Comparison of ENCODE assay signal across 10 cellular contexts in genomic region chr1:235368428-235368827, GRCh38. TPM values are rescaled to one million over a fixed set of nuclear protein-coding genes. Genes with fewer than 3 reads are reported as not detected.
A peak's percentile ranks its signal among the peaks of the same experiment; 100 is the strongest.
DNase-seq lines count a peak whose midpoint lies in the region; ATAC-seq and TF ChIP-seq lines count a peak whose summit lies in the region.
"Had no signal": no experiment of that assay in that cellular context is flagged by ENCODE, and none has a peak within 500 bp of the region (broad histone marks: within the 10 kb centered on the region; RNA-seq: fewer than 3 reads in every experiment).

No MANE protein-coding gene starts in this region.

- TF ChIP-seq RAD21 in neural cell (conservative IDR thresholded peaks at IDR 0.05): no peak

- in situ Hi-C loops in G401 (cut with HindIII; ENCODE audit: low sequenced_read_pairs): no loop called here

- H2AFZ ChIP-seq in Loucy (ENCODE audit: low read length): no peak overlapping the region
- H2AFZ ChIP-seq in neural cell (ENCODE audit: low read depth, low read length): no peak overlapping the region

- peak overlapping the region; percentile 75 for H3K9ac ChIP-seq in Loucy (ENCODE audit: low read depth, low read length, poor library complexity, severe bottlenecking)
- H3K9ac ChIP-seq in neural cell (ENCODE audit: low read length): no peak overlapping the region

- H3K4me1 ChIP-seq in CD8-positive, alpha-beta memory T cell (ENCODE audit: insufficient read depth, low read length): peaks cover 7% of the 10 kb centered on the region
- peaks cover 16% of the 10 kb centered on the region for H3K4me1 ChIP-seq in Loucy (ENCODE audit: insufficient read depth, low read length, poor library complexity, severe bottlenecking)

- peak overlapping the region; percentile 93 to 99 (median 98) for H3K4me3 Mint-ChIP-seq in CD8-positive, alpha-beta memory T cell
- peak overlapping the region; percentile 95 for H3K4me3 Mint-ChIP-seq in chondrocyte (ENCODE audit: unreplicated experiment)

- H3K79me2 ChIP-seq in Loucy (ENCODE audit: insufficient read depth, low read length): peaks cover 25% of the 10 kb centered on the region
- peaks cover 9% of the 10 kb centered on the region for H3K79me2 ChIP-seq in neural cell (replicated peaks; ENCODE audit: insufficient read depth, low read length)

- H3K4me3 ChIP-seq in CD8-positive, alpha-beta memory T cell (ENCODE audit: low read length): no peak overlapping the region
- H3K4me3 ChIP-seq in Loucy (ENCODE audit: low read length, poor library complexity, severe bottlenecking): peak overlapping the region; percentile 86
- peak overlapping the region; percentile 82 for H3K4me3 ChIP-seq in neural cell (ENCODE audit: low read length)

- no peaks in the 10 kb centered on the region for H3K36me3 ChIP-seq in CD8-positive, alpha-beta memory T cell (ENCODE audit: insufficient read depth, low read length)
- H3K36me3 ChIP-seq in Loucy (ENCODE audit: insufficient read depth, low read length): no peaks in the 10 kb centered on the region
- H3K36me3 ChIP-seq in neural cell (ENCODE audit: insufficient read depth, low read length): no peaks in the 10 kb centered on the region

- H3K4me1 Mint-ChIP-seq in CD8-positive, alpha-beta memory T cell: peaks cover 29 to 47% (median 38%) of the 10 kb centered on the region in 3 donors
- H3K4me1 Mint-ChIP-seq in chondrocyte (ENCODE audit: low read depth): peaks cover 32% of the 10 kb centered on the region

- TF ChIP-seq EP300 in neural cell (conservative IDR thresholded peaks at IDR 0.05; ENCODE audit: poor library complexity, severe bottlenecking): no peak

- H3K9me2 ChIP-seq in Loucy (replicated peaks; ENCODE audit: low read depth, low read length): no peaks in the 10 kb centered on the region
- no peaks in the 10 kb centered on the region for H3K9me2 ChIP-seq in neural cell (ENCODE audit: insufficient read depth, low read length)

- CTCF ChIA-PET in CD8-positive, alpha-beta memory T cell (lab: Charles Lee): interaction anchor here (0.6 kb wide), 1 partner anchor 37 kb away, joined by 3 read pairs; no protein-coding TSS in a partner anchor

- H3K9me3 Mint-ChIP-seq in CD8-positive, alpha-beta memory T cell: no peaks in the 10 kb centered on the region
- no peaks in the 10 kb centered on the region for H3K9me3 Mint-ChIP-seq in chondrocyte (ENCODE audit: low read depth)

- H3K4me2 ChIP-seq in Loucy (ENCODE audit: low read depth, low read length, poor library complexity, severe bottlenecking) (peak overlapping the region; percentile 75), neural cell (ENCODE audit: low read length) (peak overlapping the region; percentile 31)

- DNase-seq in CD8-positive, alpha-beta memory T cell: no peak
- DNase-seq in chondrocyte (ENCODE audit: low spot score) (no peak), G401 (ENCODE audit: low spot score) (no peak), NCI-H187 (lab: John Stamatoyannopoulos, UW) (no peak), NCI-H187 treated with DMSO at 0.1 percent for 48 hours (lab: John Stamatoyannopoulos, UW) (no peak)
- DNase-seq: NCI-H226, retina had no signal

- peaks cover 0 to 13% (median 2%) of the 10 kb centered on the region in 3 donors for H3K36me3 Mint-ChIP-seq in CD8-positive, alpha-beta memory T cell
- H3K36me3 Mint-ChIP-seq in chondrocyte (ENCODE audit: low read depth): no peaks in the 10 kb centered on the region

- H3K27ac Mint-ChIP-seq in CD8-positive, alpha-beta memory T cell: peak overlapping the region in 7 of 8 donors; percentile 56 to 95 (median 88)
- peak overlapping the region; percentile 97 for H3K27ac Mint-ChIP-seq in chondrocyte (ENCODE audit: unreplicated experiment)

- no peaks in the 10 kb centered on the region for H4K20me1 ChIP-seq in Loucy (ENCODE audit: insufficient read depth, low read length, poor library complexity, severe bottlenecking)
- no peaks in the 10 kb centered on the region for H4K20me1 ChIP-seq in neural cell (ENCODE audit: insufficient read depth)

- no peaks in the 10 kb centered on the region for H3K27me3 Mint-ChIP-seq in CD8-positive, alpha-beta memory T cell
- H3K27me3 Mint-ChIP-seq in chondrocyte (ENCODE audit: low read depth): no peaks in the 10 kb centered on the region

- H3F3A ChIP-seq in Loucy (ENCODE audit: low read depth) (no peaks in the 10 kb centered on the region), neural cell (ENCODE audit: insufficient read depth, low read length, poor library complexity, severe bottlenecking) (no peaks in the 10 kb centered on the region)

- ATAC-seq in GM18498 (IDR thresholded peaks at IDR 0.05; ENCODE audit: unreplicated experiment): no peak

- H3K27ac ChIP-seq in CD8-positive, alpha-beta memory T cell (ENCODE audit: low read depth, low read length): no peak overlapping the region
- no peak overlapping the region for H3K27ac ChIP-seq in neural cell (ENCODE audit: low read length)

- H3K27me3 ChIP-seq in CD8-positive, alpha-beta memory T cell (ENCODE audit: insufficient read depth, low read length, poor library complexity, severe bottlenecking): no peaks in the 10 kb centered on the region
- H3K27me3 ChIP-seq in Loucy (ENCODE audit: insufficient read depth, low read length, poor library complexity, severe bottlenecking) (no peaks in the 10 kb centered on the region), neural cell (ENCODE audit: insufficient read depth, low read depth, low read length) (no peaks in the 10 kb centered on the region)

- POLR2A ChIA-PET in CD8-positive, alpha-beta memory T cell (lab: Charles Lee): no interaction called here

- no peaks in the 10 kb centered on the region for H3K9me3 ChIP-seq in CD8-positive, alpha-beta memory T cell (ENCODE audit: low read length)
- H3K9me3 ChIP-seq in Loucy (ENCODE audit: insufficient read depth, low read depth, low read length) (no peaks in the 10 kb centered on the region), neural cell (ENCODE audit: low read length) (no peaks in the 10 kb centered on the region)

- no peak for TF ChIP-seq CTCF in Loucy (conservative IDR thresholded peaks at IDR 0.05; ENCODE audit: low read length)
- TF ChIP-seq CTCF in chondrocyte (IDR thresholded peaks at IDR 0.05): no peak
- no peak for TF ChIP-seq CTCF in neural cell (IDR thresholded peaks at IDR 0.05; ENCODE audit: poor library complexity, severe bottlenecking)

TF ChIP-seq in neural cell, 6 proteins besides CTCF, POLR2A, EP300 and RAD21:
- TF ChIP-seq REST (IDR thresholded peaks at IDR 0.05; ENCODE audit: borderline replicate concordance) (no peak), POLR2AphosphoS5 (IDR thresholded peaks at IDR 0.05) (no peak), TAF1 (IDR thresholded peaks at IDR 0.05; ENCODE audit: low read depth) (no peak), SMC3 (conservative IDR thresholded peaks at IDR 0.05; ENCODE audit: poor library complexity) (no peak), MXI1 (conservative IDR thresholded peaks at IDR 0.05; ENCODE audit: poor library complexity, severe bottlenecking) (no peak), EZH2 (IDR thresholded peaks at IDR 0.05; ENCODE audit: borderline replicate concordance, insufficient read depth, low read length, poor library complexity, severe bottlenecking) (no peak)

RNA-seq across cellular contexts. Expression of gene TBCE, which starts 1.2 kb away (rescaled TPM):
- total RNA-seq in CD8-positive, alpha-beta memory T cell: 10 to 100 TPM; 19.4 to 25.7 TPM
- 15.5 TPM for polyA plus RNA-seq in CD8-positive, alpha-beta memory T cell
- 16.6 to 23.3 TPM (median 23.2 TPM) in 3 replicates for total RNA-seq in chondrocyte
- 59.0 and 72.9 TPM in 2 replicates for polyA plus RNA-seq in neural cell
- 42.8 and 46.5 TPM in 2 replicates for polyA minus RNA-seq in neural cell
- total RNA-seq in G401 (2014; rRNA removed; shearing (Covaris generic)): 59.9 and 69.7 TPM in 2 replicates

RNA-seq across cellular contexts. Expression of gene GGPS1, which starts 40.1 kb away (rescaled TPM):
- 10 to 100 TPM; 26.3 to 29.0 TPM for total RNA-seq in CD8-positive, alpha-beta memory T cell
- 63.0 TPM for polyA plus RNA-seq in CD8-positive, alpha-beta memory T cell
- 39.1 to 44.5 TPM (median 39.4 TPM) in 3 replicates for total RNA-seq in chondrocyte
- polyA plus RNA-seq in neural cell: 45.7 and 71.9 TPM in 2 replicates
- 48.5 and 48.7 TPM in 2 replicates for polyA minus RNA-seq in neural cell
- 9.9 and 35.0 TPM in 2 replicates for total RNA-seq in G401 (2014; rRNA removed; shearing (Covaris generic))

RNA-seq across cellular contexts. Expression of gene ARID4B, which starts 40.4 kb away (rescaled TPM):
- 10 to 100 TPM; 39.9 to 43.0 TPM for total RNA-seq in CD8-positive, alpha-beta memory T cell
- 88.6 TPM for polyA plus RNA-seq in CD8-positive, alpha-beta memory T cell
- total RNA-seq in chondrocyte: 26.5 to 33.5 TPM (median 26.5 TPM) in 3 replicates
- 43.7 and 49.3 TPM in 2 replicates for polyA plus RNA-seq in neural cell
- 139 and 183 TPM in 2 replicates for polyA minus RNA-seq in neural cell
- 6.6 and 11.2 TPM in 2 replicates for total RNA-seq in G401 (2014; rRNA removed; shearing (Covaris generic))
